Comparison of ENCODE assay signal across 1 cellular context in genomic region chr2:232323328-232323650, GRCh38.
TF ChIP-seq lines count a peak whose summit lies in the region.

No MANE protein-coding gene starts in this region.

TF ChIP-seq in HepG2, 621 proteins besides CTCF, POLR2A, EP300 and RAD21 (continued from another document):
- TF ChIP-seq, protein P1, sequence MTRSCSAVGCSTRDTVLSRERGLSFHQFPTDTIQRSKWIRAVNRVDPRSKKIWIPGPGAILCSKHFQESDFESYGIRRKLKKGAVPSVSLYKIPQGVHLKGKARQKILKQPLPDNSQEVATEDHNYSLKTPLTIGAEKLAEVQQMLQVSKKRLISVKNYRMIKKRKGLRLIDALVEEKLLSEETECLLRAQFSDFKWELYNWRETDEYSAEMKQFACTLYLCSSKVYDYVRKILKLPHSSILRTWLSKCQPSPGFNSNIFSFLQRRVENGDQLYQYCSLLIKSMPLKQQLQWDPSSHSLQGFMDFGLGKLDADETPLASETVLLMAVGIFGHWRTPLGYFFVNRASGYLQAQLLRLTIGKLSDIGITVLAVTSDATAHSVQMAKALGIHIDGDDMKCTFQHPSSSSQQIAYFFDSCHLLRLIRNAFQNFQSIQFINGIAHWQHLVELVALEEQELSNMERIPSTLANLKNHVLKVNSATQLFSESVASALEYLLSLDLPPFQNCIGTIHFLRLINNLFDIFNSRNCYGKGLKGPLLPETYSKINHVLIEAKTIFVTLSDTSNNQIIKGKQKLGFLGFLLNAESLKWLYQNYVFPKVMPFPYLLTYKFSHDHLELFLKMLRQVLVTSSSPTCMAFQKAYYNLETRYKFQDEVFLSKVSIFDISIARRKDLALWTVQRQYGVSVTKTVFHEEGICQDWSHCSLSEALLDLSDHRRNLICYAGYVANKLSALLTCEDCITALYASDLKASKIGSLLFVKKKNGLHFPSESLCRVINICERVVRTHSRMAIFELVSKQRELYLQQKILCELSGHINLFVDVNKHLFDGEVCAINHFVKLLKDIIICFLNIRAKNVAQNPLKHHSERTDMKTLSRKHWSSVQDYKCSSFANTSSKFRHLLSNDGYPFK (CRISPR knock-in tag; IDR thresholded peaks at IDR 0.05; ENCODE audit: borderline replicate concordance) = no peak
- TF ChIP-seq AGO2 (optimal IDR thresholded peaks at IDR 0.05; ENCODE audit: low read depth, low read length) (no peak), TAF15 (IDR thresholded peaks at IDR 0.05; ENCODE audit: low read depth, low read length, poor library complexity, severe bottlenecking) (no peak), SYNCRIP (IDR thresholded peaks at IDR 0.05; ENCODE audit: insufficient read depth, low read depth, low read length) (no peak), ZNF737 (CRISPR knock-in tag; IDR thresholded peaks at IDR 0.05; ENCODE audit: borderline replicate concordance) (no peak), ZNF205 (CRISPR knock-in tag; IDR thresholded peaks at IDR 0.05) (no peak)
- TF ChIP-seq, protein P2, sequence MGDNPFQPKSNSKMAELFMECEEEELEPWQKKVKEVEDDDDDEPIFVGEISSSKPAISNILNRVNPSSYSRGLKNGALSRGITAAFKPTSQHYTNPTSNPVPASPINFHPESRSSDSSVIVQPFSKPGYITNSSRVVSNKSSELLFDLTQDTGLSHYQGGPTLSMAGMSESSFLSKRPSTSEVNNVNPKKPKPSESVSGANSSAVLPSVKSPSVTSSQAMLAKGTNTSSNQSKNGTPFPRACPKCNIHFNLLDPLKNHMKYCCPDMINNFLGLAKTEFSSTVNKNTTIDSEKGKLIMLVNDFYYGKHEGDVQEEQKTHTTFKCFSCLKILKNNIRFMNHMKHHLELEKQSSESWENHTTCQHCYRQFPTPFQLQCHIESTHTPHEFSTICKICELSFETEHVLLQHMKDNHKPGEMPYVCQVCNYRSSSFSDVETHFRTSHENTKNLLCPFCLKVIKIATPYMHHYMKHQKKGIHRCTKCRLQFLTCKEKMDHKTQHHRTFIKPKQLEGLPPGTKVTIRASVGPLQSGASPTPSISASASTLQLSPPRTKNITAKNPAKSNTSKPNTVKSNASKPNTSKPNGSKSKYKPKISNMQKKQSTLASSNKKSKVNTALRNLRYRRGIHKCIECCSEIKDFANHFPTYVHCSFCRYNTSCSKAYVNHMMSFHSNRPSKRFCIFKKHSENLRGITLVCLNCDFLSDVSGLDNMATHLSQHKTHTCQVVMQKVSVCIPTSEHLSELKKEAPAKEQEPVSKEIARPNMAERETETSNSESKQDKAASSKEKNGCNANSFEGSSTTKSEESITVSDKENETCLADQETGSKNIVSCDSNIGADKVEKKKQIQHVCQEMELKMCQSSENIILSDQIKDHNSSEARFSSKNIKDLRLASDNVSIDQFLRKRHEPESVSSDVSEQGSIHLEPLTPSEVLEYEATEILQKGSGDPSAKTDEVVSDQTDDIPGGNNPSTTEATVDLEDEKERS (CRISPR knock-in tag; IDR thresholded peaks at IDR 0.05) = no peak
- TF ChIP-seq, protein P3, sequence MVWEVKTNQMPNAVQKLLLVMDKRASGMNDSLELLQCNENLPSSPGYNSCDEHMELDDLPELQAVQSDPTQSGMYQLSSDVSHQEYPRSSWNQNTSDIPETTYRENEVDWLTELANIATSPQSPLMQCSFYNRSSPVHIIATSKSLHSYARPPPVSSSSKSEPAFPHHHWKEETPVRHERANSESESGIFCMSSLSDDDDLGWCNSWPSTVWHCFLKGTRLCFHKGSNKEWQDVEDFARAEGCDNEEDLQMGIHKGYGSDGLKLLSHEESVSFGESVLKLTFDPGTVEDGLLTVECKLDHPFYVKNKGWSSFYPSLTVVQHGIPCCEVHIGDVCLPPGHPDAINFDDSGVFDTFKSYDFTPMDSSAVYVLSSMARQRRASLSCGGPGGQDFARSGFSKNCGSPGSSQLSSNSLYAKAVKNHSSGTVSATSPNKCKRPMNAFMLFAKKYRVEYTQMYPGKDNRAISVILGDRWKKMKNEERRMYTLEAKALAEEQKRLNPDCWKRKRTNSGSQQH (CRISPR knock-in tag; IDR thresholded peaks at IDR 0.05; ENCODE audit: low read depth) = no peak
